In the genomic region with DNA sequence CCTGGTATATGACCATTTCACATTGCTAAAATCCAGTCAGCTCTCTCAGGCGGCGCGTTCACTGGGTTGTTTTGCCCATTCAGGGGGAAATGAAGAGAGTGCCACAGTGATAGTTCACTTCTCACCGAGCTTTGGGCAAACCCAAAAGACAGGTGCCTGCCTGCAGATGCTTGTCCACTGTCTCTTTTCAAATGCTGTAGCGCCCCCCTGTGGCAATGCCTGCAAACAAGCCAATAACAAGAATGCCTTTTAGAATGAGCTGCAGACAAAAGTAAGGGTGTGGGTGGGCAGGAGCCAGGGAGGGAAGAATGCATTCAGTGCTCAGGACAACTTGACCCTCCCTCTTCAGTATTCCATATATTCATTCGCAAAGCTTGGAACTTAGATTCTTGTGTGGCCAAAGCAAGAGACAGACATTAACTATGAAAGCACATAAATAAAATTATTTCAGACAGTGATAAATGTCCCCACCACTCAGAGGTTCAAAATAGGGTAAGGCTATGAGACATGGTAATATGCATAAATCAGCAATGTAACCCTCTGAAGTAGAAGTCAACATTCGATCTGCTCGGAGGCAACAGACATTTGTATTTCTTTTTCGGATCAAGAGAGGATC, we compare ENCODE assay signal across 8 cellular contexts.
DNase-seq lines count a peak whose midpoint lies in the region; ATAC-seq and TF ChIP-seq lines count a peak whose summit lies in the region.

No MANE protein-coding gene starts in this region.

- no peak overlapping the region for H3K4me3 Mint-ChIP-seq in immature natural killer cell

- peaks cover 7% of the 10 kb centered on the region for H3K4me1 ChIP-seq in SJSA1 (replicated peaks)

- no peak overlapping the region for H3K4me3 ChIP-seq in SJSA1

- peak overlapping the region in 3 of 6 donors; percentile 34 to 62 (median 51) for H3K27ac Mint-ChIP-seq in immature natural killer cell

- 0 out of 2 replicates have a peak, but pooled peaks cover 7% of the 10 kb centered on the region for H3K36me3 ChIP-seq in SJSA1

- DNase-seq in DMS79 (lab: John Stamatoyannopoulos, UW): peak; percentile 54
- DNase-seq in SJSA1 (ENCODE audit: low read depth in 1 of 2, low spot score in 2 of 2): peak; percentile 60 to 82
- peak in 45 of 58 donors; percentile 3 to 82 (median 35) for DNase-seq in anterior cingulate cortex (lab: John Stamatoyannopoulos, UW)
- peak; percentile 33 to 47 (median 40) for DNase-seq in immature natural killer cell
- peak; percentile 32 to 59 (median 36) for DNase-seq in stimulated activated CD4-positive, alpha-beta T cell treated with anti-CD3 and anti-CD28 coated beads, Interleukin-1b, Interleukin-23, amount 100 ng/mL, for 24 hours (ENCODE audit: low read depth in 4 of 4, low spot score in 1 of 4)
- no peak for DNase-seq in NCI-H1048 (lab: John Stamatoyannopoulos, UW)

- ATAC-seq in GM19452 (IDR thresholded peaks at IDR 0.05; ENCODE audit: unreplicated experiment): no peak

- H3K4me1 Mint-ChIP-seq in immature natural killer cell: peaks cover 42 to 68% of the 10 kb centered on the region in 2 donors

- peaks cover 0 to 3% (median 0%) of the 10 kb centered on the region in 3 donors for H3K27me3 Mint-ChIP-seq in immature natural killer cell (ENCODE audit: low read depth in 3 of 3)

- H3K36me3 Mint-ChIP-seq in immature natural killer cell: no peaks in the 10 kb centered on the region

- H3K27ac ChIP-seq in SJSA1: no peak overlapping the region

- no peaks in the 10 kb centered on the region for H3K9me3 Mint-ChIP-seq in immature natural killer cell

- peak; percentile 77 for TF ChIP-seq CTCF in LNCAP (IDR thresholded peaks at IDR 0.05)

- no peaks in the 10 kb centered on the region for H3K27me3 ChIP-seq in SJSA1 (replicated peaks)

- H3K9me3 ChIP-seq in SJSA1 (replicated peaks): no peaks in the 10 kb centered on the region; the same call in 1 of the 2 replicates
